ENCODE assay signal across 8 cellular contexts in the genomic region with DNA sequence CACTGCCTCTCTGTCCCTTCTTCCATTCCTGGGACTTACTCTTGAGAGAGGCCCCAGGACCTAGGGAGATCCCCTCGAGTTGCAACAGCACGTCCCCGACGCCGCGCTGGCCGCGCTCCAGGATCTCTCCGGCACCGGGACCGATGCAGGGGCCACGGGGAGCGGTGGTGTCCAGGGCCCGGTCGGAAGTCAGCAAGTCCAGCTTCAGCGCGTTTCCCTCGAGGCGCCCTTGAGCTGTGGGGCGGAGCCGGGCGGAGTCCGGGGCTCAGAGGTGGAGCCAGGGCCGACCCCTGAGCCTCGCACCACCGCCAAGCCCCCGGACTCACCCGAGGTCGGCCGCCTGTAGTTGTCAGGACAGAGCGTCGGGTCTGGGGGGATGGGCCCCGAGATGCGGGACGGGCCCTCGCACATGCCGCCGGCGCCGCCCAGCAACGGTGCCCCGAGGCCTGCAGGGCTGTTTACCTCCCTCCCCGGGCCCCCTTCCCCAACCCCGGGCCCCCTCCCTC. TPM values are rescaled to one million over a fixed set of nuclear protein-coding genes. Genes with fewer than 3 reads are reported as not detected.
DNase-seq lines count a peak whose midpoint lies in the region; ATAC-seq and TF ChIP-seq lines count a peak whose summit lies in the region.

No MANE protein-coding gene starts in this region.

- H3K27me3 ChIP-seq in ACC112 (ENCODE audit: insufficient read depth, low read length) (no peaks in the 10 kb centered on the region), SJCRH30 (no peaks in the 10 kb centered on the region), esophagus (ENCODE audit: control insufficient read depth in 1 of 2, insufficient read depth in 2 of 2, low read length in 2 of 2) (no peaks in the 10 kb centered on the region)

- peaks cover 3% of the 10 kb centered on the region for H3K27me3 Mint-ChIP-seq in neural crest cell (ENCODE audit: low read depth)

- H3K4me1 ChIP-seq in ACC112 (ENCODE audit: control insufficient read depth, insufficient read depth, low read length, unreplicated experiment) (peaks cover 4% of the 10 kb centered on the region), SJCRH30 (no peaks in the 10 kb centered on the region), esophagus (ENCODE audit: control insufficient read depth in 2 of 2, insufficient read depth in 2 of 2, low read length in 1 of 2) (peaks cover 16 to 24% of the 10 kb centered on the region in 2 donors)

- H3K27ac ChIP-seq in ACC112 (ENCODE audit: low read depth, low read length) (peak overlapping the region; percentile 56), SJCRH30 (no peak overlapping the region), esophagus (ENCODE audit: low read depth in 2 of 2, low read length in 1 of 2) (peak overlapping the region in 1 of 2 donors; percentile 76)

- peak; percentile 10 for ATAC-seq in GM19023 (IDR thresholded peaks at IDR 0.05; ENCODE audit: unreplicated experiment)
- no peak for ATAC-seq in HG03460 (IDR thresholded peaks at IDR 0.05; ENCODE audit: unreplicated experiment)

- DNase-seq in SJCRH30 (peak; percentile 27 to 29), neural crest cell (ENCODE audit: low read depth, low spot score) (peak; percentile 59), NCI-H1048 (lab: John Stamatoyannopoulos, UW) (no peak)
- no peak for DNase-seq in stimulated activated CD4-positive, alpha-beta T cell treated with anti-CD3 and anti-CD28 coated beads, Interleukin-12 subunit alpha, Interleukin-12 subunit beta, amount 100 ng/mL, for 4 hours

- H3K79me2 ChIP-seq in ACC112 (ENCODE audit: control insufficient read depth, insufficient read depth, low read length, unreplicated experiment) = no peaks in the 10 kb centered on the region

- H3K36me3 ChIP-seq in ACC112 (ENCODE audit: insufficient read depth, low read length) (no peaks in the 10 kb centered on the region), SJCRH30 (no peaks in the 10 kb centered on the region), esophagus (ENCODE audit: control insufficient read depth in 2 of 2, insufficient read depth in 2 of 2, low read length in 1 of 2) (peaks cover 2 to 6% of the 10 kb centered on the region in 2 donors)

- peaks cover 3% of the 10 kb centered on the region for H3K36me3 Mint-ChIP-seq in neural crest cell (ENCODE audit: low read depth)

- peak overlapping the region; percentile 72 for H3K4me3 Mint-ChIP-seq in neural crest cell

- H3K9me3 ChIP-seq in SJCRH30 (replicated peaks) (no peaks in the 10 kb centered on the region), esophagus (ENCODE audit: control insufficient read depth in 2 of 2, insufficient read depth in 1 of 2, low read depth in 1 of 2, low read length in 1 of 2) (no peaks in the 10 kb centered on the region)

- no peaks in the 10 kb centered on the region for H3K9me3 Mint-ChIP-seq in neural crest cell

- H2AFZ ChIP-seq in ACC112 (ENCODE audit: low read length, unreplicated experiment) = peak overlapping the region; percentile 91

- WGBS in esophagus, 2 donors = 1 to 2% methylated on average over 44 of the region's 44 CpGs

- H3K4me1 Mint-ChIP-seq in neural crest cell = peaks cover 28% of the 10 kb centered on the region

- TF ChIP-seq CTCF in neural crest cell (conservative IDR thresholded peaks at IDR 0.05) = no peak

- H3K4me3 ChIP-seq in ACC112 (ENCODE audit: low read depth, low read length) (peak overlapping the region; percentile 96), SJCRH30 (peak overlapping the region; percentile 55), esophagus (ENCODE audit: low read depth in 1 of 2, low read length in 2 of 2) (peak overlapping the region; percentile 61 to 67)

- no peak overlapping the region for H3K27ac Mint-ChIP-seq in neural crest cell (ENCODE audit: unreplicated experiment)

RNA-seq across cellular contexts. Expression of gene ENKD1, which starts 0.5 kb away (rescaled TPM):
- 2.5 and 3.0 TPM in 2 replicates for total RNA-seq in SJCRH30 (2014; rRNA removed; shearing (Covaris generic))
- 10 to 100 TPM; 10.6 to 16.0 TPM for polyA plus RNA-seq in esophagus
- 23.3 and 24.5 TPM in 2 replicates for total RNA-seq in neural crest cell

RNA-seq across cellular contexts. Expression of gene C16orf86, which starts 0.5 kb away (rescaled TPM):
- 0.81 and 0.96 TPM in 2 replicates for total RNA-seq in SJCRH30 (2014; rRNA removed; shearing (Covaris generic))
- 1 to 10 TPM; 1.8 to 2.0 TPM for polyA plus RNA-seq in esophagus
- total RNA-seq in neural crest cell = 1.7 and 2.0 TPM in 2 replicates

RNA-seq across cellular contexts. Expression of gene PARD6A, which starts 5.3 kb away (rescaled TPM):
- 0.65 and 0.76 TPM in 2 replicates for total RNA-seq in SJCRH30 (2014; rRNA removed; shearing (Covaris generic))
- polyA plus RNA-seq in esophagus = 1 to 10 TPM; 1.2 to 1.7 TPM
- total RNA-seq in neural crest cell = 7.5 and 8.3 TPM in 2 replicates

RNA-seq across cellular contexts. Expression of gene ACD, which starts 6.0 kb away (rescaled TPM):
- 13.7 and 15.5 TPM in 2 replicates for total RNA-seq in SJCRH30 (2014; rRNA removed; shearing (Covaris generic))
- 10 to 100 TPM in 1 of 2 donors, 1 to 10 TPM in 1; 6.7 to 10.3 TPM for polyA plus RNA-seq in esophagus
- 39.3 and 39.8 TPM in 2 replicates for total RNA-seq in neural crest cell

RNA-seq across cellular contexts. Expression of gene CARMIL2, which starts 21.1 kb away (rescaled TPM):
- total RNA-seq in SJCRH30 (2014; rRNA removed; shearing (Covaris generic)) = 0.43 TPM in 2 replicates
- polyA plus RNA-seq in esophagus = 1 to 10 TPM; 1.2 to 4.3 TPM
- 2.0 and 3.5 TPM in 2 replicates for total RNA-seq in neural crest cell

Comparison
In these comparisons a context has a peak if more than half of its experiments do, and no peak if none do; other contexts are left out.
1. DNase-seq: peak in SJCRH30 (2 of 2) and neural crest cell (single experiment); none in NCI-H1048 (single experiment) and stimulated activated CD4-positive, alpha-beta T cell treated with anti-CD3 and anti-CD28 coated beads, Interleukin-12 subunit alpha, Interleukin-12 subunit beta, amount 100 ng/mL, for 4 hours (single experiment).
2. Peak in every context shown above with its lines, with median percentiles within 50 percentile points of each other: H3K4me3 ChIP-seq.